Comparison of ENCODE assay signal across 12 cellular contexts in the genomic region with DNA sequence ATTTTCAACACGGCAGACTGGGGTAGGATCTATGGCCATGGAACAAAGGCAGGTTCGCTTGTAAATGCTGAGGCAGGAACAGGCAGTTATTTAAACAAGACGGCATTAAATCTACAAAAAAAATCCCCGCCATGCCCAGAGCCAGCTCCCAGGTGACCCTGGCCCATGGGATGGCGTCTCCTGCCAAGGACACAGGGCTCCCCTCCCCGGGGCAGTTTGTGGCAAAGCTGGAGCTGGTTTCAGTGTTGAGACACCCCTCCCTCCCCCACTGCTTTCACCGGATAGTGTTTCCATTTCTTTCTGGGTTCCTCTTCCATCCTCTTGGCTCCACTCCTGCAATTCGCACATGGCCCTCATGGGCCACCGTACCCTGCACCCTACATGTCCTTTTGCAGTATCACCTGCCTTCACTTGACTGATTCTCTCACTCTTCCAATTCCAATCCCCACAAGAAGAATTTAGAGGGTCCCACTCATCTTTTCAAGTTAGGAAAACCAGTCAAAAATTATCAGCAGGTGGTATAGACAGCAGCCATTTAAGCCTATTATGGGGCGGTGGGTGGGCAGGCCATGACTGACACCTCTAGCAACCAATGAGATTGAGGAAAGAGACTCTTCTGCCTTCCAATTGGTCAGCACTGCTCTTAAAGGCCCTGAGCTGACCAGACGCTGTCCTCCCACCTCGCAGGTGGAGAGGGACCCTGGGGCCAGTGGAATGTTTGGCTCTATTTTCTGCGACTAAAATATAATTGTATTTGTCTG. TPM values are rescaled to one million over a fixed set of nuclear protein-coding genes. Genes with fewer than 3 reads are reported as not detected.
A peak's percentile ranks its signal among the peaks of the same experiment; 100 is the strongest.
DNase-seq lines count a peak whose midpoint lies in the region; ATAC-seq and TF ChIP-seq lines count a peak whose summit lies in the region.
"Had no signal": no experiment of that assay in that cellular context is flagged by ENCODE, and none has a peak within 500 bp of the region (broad histone marks: within the 10 kb centered on the region; RNA-seq: fewer than 3 reads in every experiment).

No MANE protein-coding gene starts in this region.

- no peaks in the 10 kb centered on the region for H3K4me1 Mint-ChIP-seq in MCF 10A (ENCODE audit: insufficient read depth, unreplicated experiment)

- no peak for TF ChIP-seq CTCF in MCF 10A (IDR thresholded peaks at IDR 0.05; ENCODE audit: unreplicated experiment)

- H3K27ac Mint-ChIP-seq in MCF 10A (ENCODE audit: low read depth, unreplicated experiment): no peak overlapping the region

- no peak overlapping the region for H3K4me3 Mint-ChIP-seq in MCF 10A (ENCODE audit: unreplicated experiment)

- POLR2A ChIA-PET in MCF 10A (lab: Yijun Ruan, JAX): no interaction called here

- intact Hi-C loops in MCF 10A (cut with micrococcal nuclease): no loop called here
- intact Hi-C loops in Right ventricle myocardium superior (cut with DNase I): no loop called here

- ATAC-seq in GM18907 (IDR thresholded peaks at IDR 0.05; ENCODE audit: unreplicated experiment) (no peak), Right ventricle myocardium superior (ENCODE audit: poor library complexity) (no peak)

- H3K27me3 Mint-ChIP-seq in MCF 10A (ENCODE audit: insufficient read depth, unreplicated experiment): peaks cover 60% of the 10 kb centered on the region

- no peaks in the 10 kb centered on the region for H3K36me3 Mint-ChIP-seq in MCF 10A (ENCODE audit: insufficient read depth, unreplicated experiment)

- CTCF ChIA-PET in MCF 10A (lab: Yijun Ruan, JAX): interaction anchor here (0.6 kb wide), 1 partner anchor 296 kb away, joined by 4 read pairs; no protein-coding TSS in a partner anchor

- no TSS peak for BruUV-seq in MCF 10A (replicated peaks; lab: Mats Ljungman, UMichigan)

- DNase-seq in NCI-H1105 (lab: John Stamatoyannopoulos, UW) (peak; percentile 19), NCI-H1105 treated with DMSO at 0.1 percent for 48 hours (lab: John Stamatoyannopoulos, UW) (no peak), NCI-H446 treated with DMSO at 0.1 percent for 48 hours (lab: John Stamatoyannopoulos, UW) (peak; percentile 32), MCF 10A (ENCODE audit: unreplicated experiment) (peak; percentile 31), myocyte (ENCODE audit: low read depth) (peak; percentile 33), kidney glomerular epithelial cell (lab: John Stamatoyannopoulos, UW) (no peak), Right ventricle myocardium superior (no peak)
- DNase-seq: foreskin melanocyte; NCI-H1092; SIG-M5; stimulated activated naive CD4-positive, alpha-beta T cell had no signal

- H3K9me3 Mint-ChIP-seq in MCF 10A (ENCODE audit: unreplicated experiment): no peaks in the 10 kb centered on the region

RNA-seq across cellular contexts. Expression of a gene that starts 52.0 kb away (rescaled TPM):
- total RNA-seq in MCF 10A (2022): not detected in 2 replicates
- not detected in 2 replicates for total RNA-seq in myocyte
- polyA plus RNA-seq in myocyte (2012): not detected
- 0.59 TPM for total RNA-seq in Right ventricle myocardium superior

Comparison
In these comparisons a context has a peak if more than half of its experiments do, and no peak if none do; other contexts are left out.
1. DNase-seq: peak in NCI-H1105 (single experiment), NCI-H446 treated with DMSO at 0.1 percent for 48 hours (single experiment), MCF 10A (single experiment) and myocyte (single experiment); none in NCI-H1105 treated with DMSO at 0.1 percent for 48 hours (single experiment), kidney glomerular epithelial cell (single experiment) and Right ventricle myocardium superior (single experiment).